8 cellular contexts compared by ENCODE assay signal in genomic region chr6:122471107-122472021, GRCh38. TPM values are rescaled to one million over a fixed set of nuclear protein-coding genes. Genes with fewer than 3 reads are reported as not detected.
DNase-seq lines count a peak whose midpoint lies in the region; ATAC-seq lines count a peak whose summit lies in the region.

Gene SERINC1, minus strand, starts transcription at chr6:122471807. Its CDS starts 70 bp downstream, at chr6:122471737.

- H3K4me1 Mint-ChIP-seq in effector memory CD8-positive, alpha-beta T cell (ENCODE audit: low read depth in 2 of 2) = peaks cover 28 to 34% of the 10 kb centered on the region in 2 donors

- ATAC-seq in GM21360 (IDR thresholded peaks at IDR 0.05; ENCODE audit: unreplicated experiment) = peak; percentile 99
- peak; percentile 96 for ATAC-seq in effector memory CD8-positive, alpha-beta T cell (replicated peaks)

- peak within 1 kb of the TSS; percentile 98 for H3K4me3 Mint-ChIP-seq in effector memory CD8-positive, alpha-beta T cell

- no peaks in the 10 kb centered on the region for H3K27me3 Mint-ChIP-seq in effector memory CD8-positive, alpha-beta T cell

- H3K27ac Mint-ChIP-seq in effector memory CD8-positive, alpha-beta T cell = peak within 1 kb of the TSS; percentile 100

- H3K36me3 Mint-ChIP-seq in effector memory CD8-positive, alpha-beta T cell (ENCODE audit: insufficient read depth) = peaks cover 41% of the 10 kb centered on the region

- DNase-seq in COLO668 (lab: John Stamatoyannopoulos, UW; ENCODE audit: unreplicated experiment) = peak; percentile 88
- DNase-seq in HT1080 (ENCODE audit: low read depth) = peak; percentile 90
- DNase-seq in NOMO-1 treated with DMSO at 0.1 percent for 48 hours (lab: John Stamatoyannopoulos, UW; ENCODE audit: unreplicated experiment) = peak; percentile 89
- peak; percentile 80 to 89 for DNase-seq in activated CD8-positive, alpha-beta memory T cell treated with anti-CD3 and anti-CD28 coated beads for 4 hours (ENCODE audit: low read depth in 2 of 2)
- DNase-seq in effector memory CD8-positive, alpha-beta T cell = peak; percentile 87 to 92 (median 90)
- DNase-seq in medulla oblongata (ENCODE audit: extremely low spot score) = peak; percentile 99
- peak; percentile 90 for DNase-seq in stimulated activated CD8-positive, alpha-beta memory T cell treated with anti-CD3 and anti-CD28 coated beads, Interleukin-12 subunit alpha, Interleukin-12 subunit beta, amount 100 ng/mL, for 1 hour (ENCODE audit: low read depth)

- no peaks in the 10 kb centered on the region for H3K9me3 Mint-ChIP-seq in effector memory CD8-positive, alpha-beta T cell

RNA-seq across cellular contexts. Expression of gene SERINC1, which starts in this region (rescaled TPM):
- 67.0 and 78.5 TPM in 2 replicates for total RNA-seq in HT1080 (2014; rRNA removed; shearing (Covaris generic))
- 94.7 and 118 TPM in 2 replicates for polyA plus RNA-seq in HT1080 (2015; cell fraction: cytosol; rRNA removed)
- polyA plus RNA-seq in HT1080 (2015; cell fraction: nucleus; rRNA removed) = 193 and 210 TPM in 2 replicates

Comparison
In these comparisons a context has a peak if more than half of its experiments do, and no peak if none do; other contexts are left out.
1. Peak in every context shown above with its lines: DNase-seq and ATAC-seq.